In genomic region chr13:74773263-74773662, GRCh38 we compare ENCODE assay signal across 20 cellular contexts.
DNase-seq lines count a peak whose midpoint lies in the region; FAIRE-seq and TF ChIP-seq lines count a peak whose summit lies in the region.
"Had no signal": no experiment of that assay in that cellular context is flagged by ENCODE, and none has a peak within 500 bp of the region (broad histone marks: within the 10 kb centered on the region; RNA-seq: fewer than 3 reads in every experiment).

No MANE protein-coding gene starts in this region.

- H3K9ac ChIP-seq in GM23248 (no peak overlapping the region), mesenchymal stem cell (ENCODE audit: low read length) (peak overlapping the region; percentile 88)
- H3K9ac ChIP-seq: BLaER1 treated with 17β-estradiol and CSF1 and Interleukin-3, amounts not matched to agents 10 nM and 100 nM had no signal

- H3K79me2 ChIP-seq in GM23248 (ENCODE audit: insufficient read depth): no peaks in the 10 kb centered on the region

- H3K18ac ChIP-seq in mesenchymal stem cell (ENCODE audit: low read depth in 1 of 2, low read length in 2 of 2): no peak overlapping the region

- H2AK5ac ChIP-seq in mesenchymal stem cell (ENCODE audit: low read length, severe bottlenecking): peak overlapping the region; percentile 43

- no peak overlapping the region for H3K4ac ChIP-seq in mesenchymal stem cell (ENCODE audit: low read depth in 1 of 2, low read length in 2 of 2)

- peak; percentile 30 for DNase-seq in GM23248
- DNase-seq in mesenchymal stem cell: no peak
- DNase-seq in NCI-H82 treated with DMSO at 0.1 percent for 48 hours (lab: John Stamatoyannopoulos, UW; ENCODE audit: unreplicated experiment): no peak
- no peak for DNase-seq in ovary
- no peak for DNase-seq in AG08395 (ENCODE audit: low spot score)
- no peak for DNase-seq in inferior parietal cortex (ENCODE audit: extremely low spot score)
- DNase-seq: AML-193; Calu3; CD4-positive, CD25-positive, alpha-beta regulatory T cell; DMS 273 treated with DMSO at 0.1 percent for 48 hours; H7 had no signal

- 89 to 96% methylated on average over 1 of the region's 1 CpG for WGBS in GM23248 (ENCODE audit: low coverage in 1 of 2, low lambda C conversion rate in 2 of 2, missing lambda C conversion rate in 2 of 2), 2 experiments
- no CpG with 5 or more reads among the region's 1 CpG for WGBS in mesenchymal stem cell
- WGBS in ovary, 3 donors: 38 to 42% (median 41%) methylated on average over 1 of the region's 1 CpG

- no peaks in the 10 kb centered on the region for H3K9me2 ChIP-seq in GM23248 (ENCODE audit: insufficient read depth)

- H4K20me1 ChIP-seq in GM23248 (ENCODE audit: insufficient read depth): no peaks in the 10 kb centered on the region
- H4K20me1 ChIP-seq: BLaER1 treated with 17β-estradiol and CSF1 and Interleukin-3, amounts not matched to agents 10 nM and 100 nM had no signal

- intact Hi-C loops in ovary (cut with DNase I): no loop called here

- TF ChIP-seq EP300 in ovary (IDR thresholded peaks at IDR 0.05): no peak

- no peak overlapping the region for H2AFZ ChIP-seq in GM23248
- no peak overlapping the region for H2AFZ ChIP-seq in mesenchymal stem cell (ENCODE audit: low read depth, low read length)

- no peak overlapping the region for H3K23ac ChIP-seq in mesenchymal stem cell (ENCODE audit: low read length in 2 of 2)

- no peak for TF ChIP-seq POLR2A in ovary (IDR thresholded peaks at IDR 0.05)

- H2BK12ac ChIP-seq in mesenchymal stem cell (ENCODE audit: low read length in 2 of 2): no peak overlapping the region

- FAIRE-seq in endometrium (lab: Jason Lieb, UNC): peak; percentile 82
- FAIRE-seq: A204.1, GM12878, GM18507, HepG2, HTR-8/SVneo, K562 had no signal

- no peaks in the 10 kb centered on the region for H3K9me3 ChIP-seq in GM23248 (ENCODE audit: low read depth)
- H3K9me3 ChIP-seq in mesenchymal stem cell (ENCODE audit: control insufficient read depth, low read length): no peaks in the 10 kb centered on the region
- H3K9me3 ChIP-seq in ovary: no peaks in the 10 kb centered on the region
- H3K9me3 ChIP-seq: BLaER1 treated with 17β-estradiol and CSF1 and Interleukin-3, amounts not matched to agents 10 nM and 100 nM had no signal

- no peaks in the 10 kb centered on the region for H3K79me1 ChIP-seq in mesenchymal stem cell (replicated peaks; ENCODE audit: low read length, poor library complexity, severe bottlenecking)

- no peak overlapping the region for H3K4me3 ChIP-seq in GM23248
- H3K4me3 ChIP-seq in mesenchymal stem cell (ENCODE audit: insufficient read depth in 1 of 2, low read depth in 1 of 2, low read length in 2 of 2): no peak overlapping the region
- H3K4me3 ChIP-seq in ovary: no peak overlapping the region
- H3K4me3 ChIP-seq: BLaER1 treated with 17β-estradiol and CSF1 and Interleukin-3, amounts not matched to agents 10 nM and 100 nM; GM12878; GM23338; K562 had no signal

- no peak overlapping the region for H2BK15ac ChIP-seq in mesenchymal stem cell (ENCODE audit: low read depth, poor library complexity, severe bottlenecking)

- H4K91ac ChIP-seq in mesenchymal stem cell (ENCODE audit: low read length): no peak overlapping the region

- H3K27me3 ChIP-seq in GM23248 (replicated peaks; ENCODE audit: insufficient read depth): no peaks in the 10 kb centered on the region
- no peaks in the 10 kb centered on the region for H3K27me3 ChIP-seq in mesenchymal stem cell (ENCODE audit: control insufficient read depth in 1 of 2, insufficient read depth in 1 of 2, low read length in 2 of 2)
- no peaks in the 10 kb centered on the region for H3K27me3 ChIP-seq in ovary
- H3K27me3 ChIP-seq: BLaER1 treated with 17β-estradiol and CSF1 and Interleukin-3, amounts not matched to agents 10 nM and 100 nM had no signal

- peak overlapping the region; percentile 46 for H3K4me2 ChIP-seq in GM23248 (ENCODE audit: unreplicated experiment)
- H3K4me2 ChIP-seq in mesenchymal stem cell (ENCODE audit: low read length, poor library complexity, severe bottlenecking): no peak overlapping the region
- H3K4me2 ChIP-seq: BLaER1 treated with 17β-estradiol and CSF1 and Interleukin-3, amounts not matched to agents 10 nM and 100 nM; GM23338 had no signal

- H3K27ac ChIP-seq in GM23248 (peak overlapping the region; percentile 81), mesenchymal stem cell (ENCODE audit: low read length, poor library complexity, severe bottlenecking) (no peak overlapping the region), ovary (no peak overlapping the region)
- H3K27ac ChIP-seq: BLaER1 treated with 17β-estradiol and CSF1 and Interleukin-3, amounts not matched to agents 10 nM and 100 nM had no signal

- peaks cover 53% of the 10 kb centered on the region for H3F3A ChIP-seq in GM23248 (ENCODE audit: insufficient read depth)

- H2BK5ac ChIP-seq in mesenchymal stem cell (ENCODE audit: low read depth, low read length, poor library complexity, severe bottlenecking): no peak overlapping the region

- H3K4me1 ChIP-seq in GM23248 (ENCODE audit: insufficient read depth) (peaks cover 55% of the 10 kb centered on the region), mesenchymal stem cell (ENCODE audit: control insufficient read depth, insufficient read depth, low read depth, low read length) (peaks cover 3% of the 10 kb centered on the region), ovary (ENCODE audit: insufficient read depth) (peaks cover 2% of the 10 kb centered on the region)
- H3K4me1 ChIP-seq: BLaER1 treated with 17β-estradiol and CSF1 and Interleukin-3, amounts not matched to agents 10 nM and 100 nM had no signal

- H3K14ac ChIP-seq in mesenchymal stem cell (ENCODE audit: low read length in 2 of 2): no peak overlapping the region

- H3K36me3 ChIP-seq in GM23248 (ENCODE audit: low read depth): no peaks in the 10 kb centered on the region
- no peaks in the 10 kb centered on the region for H3K36me3 ChIP-seq in mesenchymal stem cell (ENCODE audit: control insufficient read depth in 1 of 2, insufficient read depth in 2 of 2, low read depth in 1 of 2, low read length in 2 of 2)
- no peaks in the 10 kb centered on the region for H3K36me3 ChIP-seq in ovary
- H3K36me3 ChIP-seq: BLaER1 treated with 17β-estradiol and CSF1 and Interleukin-3, amounts not matched to agents 10 nM and 100 nM had no signal

- no peak overlapping the region for H2BK120ac ChIP-seq in mesenchymal stem cell (ENCODE audit: low read depth, low read length)

- no peak for TF ChIP-seq CTCF in ovary (IDR thresholded peaks at IDR 0.05)

- in situ Hi-C loops in GM23248 (cut with MboI): no loop called here

- H4K8ac ChIP-seq in mesenchymal stem cell (ENCODE audit: low read length): no peak overlapping the region
